8 cellular contexts compared by ENCODE assay signal in genomic region chr3:185282696-185283373, GRCh38. TPM values are rescaled to one million over a fixed set of nuclear protein-coding genes. Genes with fewer than 3 reads are reported as not detected.
DNase-seq lines count a peak whose midpoint lies in the region; ATAC-seq, FAIRE-seq and TF ChIP-seq lines count a peak whose summit lies in the region.

No MANE protein-coding gene starts in this region.

- ATAC-seq in HCT116, result peak; percentile 93
- ATAC-seq in activated naive CD4-positive, alpha-beta T cell treated with anti-CD3 and anti-CD28 coated beads, Interleukin-2, amount 50 U/mL, for 72 hours, result peak; percentile 100

- no peaks in the 10 kb centered on the region for H3K27me3 ChIP-seq in HCT116 (ENCODE audit: insufficient read depth, low read length)

- peaks cover 0 to 12% of the 10 kb centered on the region in 2 donors for H3K9me3 Mint-ChIP-seq in activated naive CD4-positive, alpha-beta T cell treated with anti-CD3 and anti-CD28 coated beads, Interleukin-2, amount 50 U/mL, for 72 hours

- peak overlapping the region; percentile 87 to 91 for H3K27ac Mint-ChIP-seq in activated naive CD4-positive, alpha-beta T cell treated with anti-CD3 and anti-CD28 coated beads, Interleukin-2, amount 50 U/mL, for 72 hours

- H3K9me3 ChIP-seq in HCT116 (ENCODE audit: control insufficient read depth in 1 of 2, insufficient read depth in 1 of 2, low read depth in 1 of 2, low read length in 2 of 2), result no peaks in the 10 kb centered on the region

- H3K4me2 ChIP-seq in HCT116 (ENCODE audit: low read length), result peak overlapping the region; percentile 76

- TF ChIP-seq RAD21 in HCT116 (IDR thresholded peaks at IDR 0.05; ENCODE audit: low read depth), result no peak

- peak overlapping the region; percentile 39 for H2AFZ ChIP-seq in HCT116 (ENCODE audit: low read depth, low read length, poor library complexity, severe bottlenecking)

- 0 out of 4 replicates have a peak, but pooled peaks cover 0 to 2% of the 10 kb centered on the region in 2 experiments for H3K36me3 ChIP-seq in HCT116 (ENCODE audit: control insufficient read depth in 1 of 2, insufficient read depth in 2 of 2, low read length in 2 of 2)

- H3K27ac ChIP-seq in HCT116 (ENCODE audit: low read depth, low read length) (peak overlapping the region; percentile 50), substantia nigra (ENCODE audit: low read depth, low read length, poor library complexity, severe bottlenecking) (peak overlapping the region; percentile 41)

- H4K20me1 ChIP-seq in HCT116 (ENCODE audit: insufficient read depth), result no peaks in the 10 kb centered on the region

- peaks cover 6 to 21% of the 10 kb centered on the region in 2 experiments; a peak in 3 of 4 replicates for H3K4me1 ChIP-seq in HCT116 (ENCODE audit: control insufficient read depth in 1 of 2, insufficient read depth in 2 of 2, low read length in 2 of 2)

- TF ChIP-seq POLR2A in HCT116 (IDR thresholded peaks at IDR 0.05; ENCODE audit: borderline replicate concordance, extremely low read depth, insufficient read depth, insufficient read length), result peak; percentile 70
- TF ChIP-seq POLR2A in NB4 (IDR thresholded peaks at IDR 0.05; ENCODE audit: extremely low read depth, insufficient read length), result no peak

- H3K4me3 ChIP-seq in HCT116 (replicated peaks in 1 of 2; ENCODE audit: low read depth in 1 of 2, low read length in 2 of 2) (peak overlapping the region; percentile 85 to 89), NB4 (ENCODE audit: low read depth, low read length) (peak overlapping the region; percentile 74)

- peaks cover 12 to 22% of the 10 kb centered on the region in 2 donors for H3K36me3 Mint-ChIP-seq in activated naive CD4-positive, alpha-beta T cell treated with anti-CD3 and anti-CD28 coated beads, Interleukin-2, amount 50 U/mL, for 72 hours

- no peaks in the 10 kb centered on the region for H3K9me2 ChIP-seq in HCT116 (ENCODE audit: insufficient read depth)

- peak; percentile 96 for DNase-seq in HCT116 (ENCODE audit: low read depth, low spot score)
- DNase-seq in NB4 (ENCODE audit: low read depth), result peak; percentile 91
- DNase-seq in SK-N-DZ (ENCODE audit: low spot score), result peak; percentile 95
- DNase-seq in activated naive CD4-positive, alpha-beta T cell treated with anti-CD3 and anti-CD28 coated beads, Interleukin-2, amount 50 U/mL, for 72 hours (ENCODE audit: low spot score in 2 of 2), result peak; percentile 89 to 94
- peak; percentile 50 for DNase-seq in glomerular endothelial cell (ENCODE audit: extremely low read depth, low read depth, low spot score)
- peak; percentile 67 for DNase-seq in non-pigmented ciliary epithelial cell (ENCODE audit: low read depth)
- DNase-seq in substantia nigra (lab: John Stamatoyannopoulos, UW), result peak; percentile 52 to 99 (median 93)

- CTCF ChIA-PET in HCT116 (lab: Charles Lee), result no interaction called here

- BruUV-seq in HCT116 (replicated peaks; lab: Mats Ljungman, UMichigan), result TSS peak; percentile 88

- H3K79me2 ChIP-seq in HCT116 (ENCODE audit: insufficient read depth, low read length), result peaks cover 25% of the 10 kb centered on the region

- FAIRE-seq in G401.6 (lab: Jason Lieb, UNC), result peak; percentile 53

- POLR2A ChIA-PET in HCT116 (lab: Charles Lee), result no interaction called here

- TF ChIP-seq CTCF in HCT116 (IDR thresholded peaks at IDR 0.05 in 2 of 3, conservative IDR thresholded peaks at IDR 0.05 in 1 of 3; ENCODE audit: borderline replicate concordance in 1 of 3, insufficient read depth in 1 of 3, low read depth in 2 of 3, low read length in 2 of 3) (no peak), NB4 (IDR thresholded peaks at IDR 0.05; ENCODE audit: low read depth, low read length) (no peak)

- intact Hi-C loops in HCT116 (cut with micrococcal nuclease), result no loop called here

- peak overlapping the region; percentile 75 for H3K9ac ChIP-seq in HCT116 (ENCODE audit: low read length)

- RAD21 ChIA-PET in HCT116 (lab: Charles Lee; ENCODE audit: low non-redundant PET in 1 of 2, low total read pairs in 2 of 2, uncharacterized antibody in 2 of 2, unreplicated experiment in 2 of 2), result no interaction called here

TF ChIP-seq in HCT116, 20 proteins besides CTCF, POLR2A, EP300 and RAD21:
- TF ChIP-seq MAX (IDR thresholded peaks at IDR 0.05) (peak; percentile 48), SRF (IDR thresholded peaks at IDR 0.05; ENCODE audit: low read depth) (peak; percentile 93), REST (IDR thresholded peaks at IDR 0.05; ENCODE audit: low read depth) (no peak), ZNF274 (IDR thresholded peaks at IDR 0.05; ENCODE audit: low read depth, low read length) (no peak), EZH2phosphoT487 (IDR thresholded peaks at IDR 0.05; ENCODE audit: borderline replicate concordance) (no peak), ZBTB33 (IDR thresholded peaks at IDR 0.05; ENCODE audit: extremely low read depth, insufficient replicate concordance, low read length) (peak; percentile 27), POLR2AphosphoS5 (IDR thresholded peaks at IDR 0.05; ENCODE audit: low read depth, low read length) (peak; percentile 96), JUND (IDR thresholded peaks at IDR 0.05) (no peak), YY1 (IDR thresholded peaks at IDR 0.05; ENCODE audit: extremely low read depth, insufficient replicate concordance, low read depth, low read length) (peak; percentile 73), SIN3A (IDR thresholded peaks at IDR 0.05; ENCODE audit: low read depth) (peak; percentile 53; the same call in 1 of the 2 replicates), TCF7L2 (IDR thresholded peaks at IDR 0.05; ENCODE audit: borderline replicate concordance, extremely low read depth, insufficient read depth, insufficient read length) (peak; percentile 57), SP1 (IDR thresholded peaks at IDR 0.05; ENCODE audit: low read depth) (peak; percentile 87), EGR1 (IDR thresholded peaks at IDR 0.05; ENCODE audit: low read depth) (no peak), ZFX (IDR thresholded peaks at IDR 0.05) (no peak), ELF1 (IDR thresholded peaks at IDR 0.05; ENCODE audit: borderline replicate concordance, low read depth) (peak; percentile 51), CBX3 (IDR thresholded peaks at IDR 0.05; ENCODE audit: low read depth) (peak; percentile 67; the same call in 1 of the 2 replicates), EZH2 (IDR thresholded peaks at IDR 0.05) (no peak)

RNA-seq across cellular contexts. Expression of gene EHHADH, which starts 29.0 kb away (rescaled TPM):
- total RNA-seq in HCT116 (2021; ENCODE audit: unreplicated experiment), result 10.7 TPM
- 3.0 and 4.4 TPM in 2 replicates for polyA plus RNA-seq in HCT116 (2012)
- polyA plus RNA-seq in SK-N-DZ (2014; cell fraction: cytosol; rRNA removed), result 3.0 and 3.1 TPM in 2 replicates
- polyA plus RNA-seq in SK-N-DZ (2014; cell fraction: nucleus; rRNA removed), result 3.7 and 6.5 TPM in 2 replicates
- 1 to 10 TPM; 2.3 to 4.2 TPM for total RNA-seq in activated naive CD4-positive, alpha-beta T cell treated with anti-CD3 and anti-CD28 coated beads, Interleukin-2, amount 50 U/mL, for 72 hours
- total RNA-seq in glomerular endothelial cell, result 5.2 and 5.6 TPM in 2 replicates

Comparison
In these comparisons a context has a peak if more than half of its experiments do, and no peak if none do; other contexts are left out.
1. Peak in every context shown above with its lines: DNase-seq, ATAC-seq, H3K4me3 ChIP-seq and H3K27ac ChIP-seq.